In the genomic region with DNA sequence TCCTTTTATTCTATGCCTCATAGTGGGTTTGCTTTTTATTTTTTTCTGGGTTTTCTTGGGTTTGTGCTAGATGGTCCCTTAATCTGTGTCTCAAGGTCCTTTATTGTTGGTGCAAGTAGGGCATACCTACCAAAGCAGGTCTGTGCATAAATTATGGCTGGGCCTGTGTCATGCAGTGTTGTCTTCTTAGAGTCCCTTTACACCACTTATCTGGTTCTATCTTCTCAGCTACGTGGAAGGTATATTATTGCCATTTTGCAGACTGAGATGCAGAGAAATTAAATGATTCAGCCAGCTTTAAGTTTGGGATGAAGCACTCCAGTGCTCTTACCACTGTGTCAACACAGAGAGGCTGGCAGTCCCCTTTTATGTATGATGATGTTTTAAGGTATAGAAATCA, we compare ENCODE assay signal across 1 cellular context.
TF ChIP-seq lines count a peak whose summit lies in the region.

No MANE protein-coding gene starts in this region.

TF ChIP-seq in SK-N-SH treated with all-trans-retinoic acid at 6 μM for 48 hours, 23 proteins besides CTCF, POLR2A, EP300 and RAD21 (continued from another document):
- TF ChIP-seq, protein P1, sequence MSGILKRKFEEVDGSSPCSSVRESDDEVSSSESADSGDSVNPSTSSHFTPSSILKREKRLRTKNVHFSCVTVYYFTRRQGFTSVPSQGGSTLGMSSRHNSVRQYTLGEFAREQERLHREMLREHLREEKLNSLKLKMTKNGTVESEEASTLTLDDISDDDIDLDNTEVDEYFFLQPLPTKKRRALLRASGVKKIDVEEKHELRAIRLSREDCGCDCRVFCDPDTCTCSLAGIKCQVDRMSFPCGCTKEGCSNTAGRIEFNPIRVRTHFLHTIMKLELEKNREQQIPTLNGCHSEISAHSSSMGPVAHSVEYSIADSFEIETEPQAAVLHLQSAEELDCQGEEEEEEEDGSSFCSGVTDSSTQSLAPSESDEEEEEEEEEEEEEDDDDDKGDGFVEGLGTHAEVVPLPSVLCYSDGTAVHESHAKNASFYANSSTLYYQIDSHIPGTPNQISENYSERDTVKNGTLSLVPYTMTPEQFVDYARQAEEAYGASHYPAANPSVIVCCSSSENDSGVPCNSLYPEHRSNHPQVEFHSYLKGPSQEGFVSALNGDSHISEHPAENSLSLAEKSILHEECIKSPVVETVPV (CRISPR knock-in tag; IDR thresholded peaks at IDR 0.05): no peak
- TF ChIP-seq ARNTL (CRISPR knock-in tag; IDR thresholded peaks at IDR 0.05; ENCODE audit: borderline replicate concordance, low read depth): no peak
